In genomic region chr7:54897891-54898290, GRCh38 we compare ENCODE assay signal across 25 cellular contexts.
"Had no signal": no experiment of that assay in that cellular context is flagged by ENCODE, and none has a peak within 500 bp of the region (broad histone marks: within the 10 kb centered on the region; RNA-seq: fewer than 3 reads in every experiment).

No MANE protein-coding gene starts in this region.

- H3K36me3 ChIP-seq: adrenal gland, esophagus squamous epithelium, left lung, neutrophil, pancreas, right atrium auricular region, thyroid gland had no signal

- H3K36me3 Mint-ChIP-seq: activated naive CD8-positive, alpha-beta T cell; stimulated activated naive B cell treated with anti-CD40 and anti-IgM and Interleukin-4, amounts not matched to agents 10 μg/mL and 1 μg/mL and 100 μg/mL, for 72 hours; WTC11 had no signal

- H3K9me3 Mint-ChIP-seq: activated T-cell treated with anti-CD3 and anti-CD28 coated beads, Interleukin-2, amount 50 U/mL, for 24 hours; activated T-helper 17 cell treated with anti-CD3 and anti-CD28 coated beads, Interleukin-2, amount 50 U/mL, for 72 hours; endodermal cell; nephron had no signal

- H3K27ac Mint-ChIP-seq: activated naive CD8-positive, alpha-beta T cell; activated T-cell treated with anti-CD3 and anti-CD28 coated beads, Interleukin-2, amount 50 U/mL, for 24 hours; activated T-helper 17 cell treated with anti-CD3 and anti-CD28 coated beads, Interleukin-2, amount 50 U/mL, for 72 hours; endodermal cell; nephron; stimulated activated naive B cell treated with anti-CD40 and anti-IgM and Interleukin-4, amounts not matched to agents 10 μg/mL and 1 μg/mL and 100 μg/mL, for 72 hours; WTC11 had no signal

- H3K4me3 Mint-ChIP-seq: activated naive CD8-positive, alpha-beta T cell; activated T-cell treated with anti-CD3 and anti-CD28 coated beads, Interleukin-2, amount 50 U/mL, for 24 hours; activated T-helper 17 cell treated with anti-CD3 and anti-CD28 coated beads, Interleukin-2, amount 50 U/mL, for 72 hours; endodermal cell; nephron; stimulated activated naive B cell treated with anti-CD40 and anti-IgM and Interleukin-4, amounts not matched to agents 10 μg/mL and 1 μg/mL and 100 μg/mL, for 72 hours; WTC11 had no signal

- H3K4me1 ChIP-seq: esophagus squamous epithelium, left lung, pancreas, psoas muscle, right atrium auricular region, thyroid gland had no signal

- H3K9me3 ChIP-seq: adrenal gland, esophagus squamous epithelium, left lung, neutrophil, pancreas, psoas muscle, right atrium auricular region, thyroid gland had no signal

- H3K4me1 Mint-ChIP-seq: activated T-helper 17 cell treated with anti-CD3 and anti-CD28 coated beads, Interleukin-2, amount 50 U/mL, for 72 hours; endodermal cell; nephron; stimulated activated naive B cell treated with anti-CD40 and anti-IgM and Interleukin-4, amounts not matched to agents 10 μg/mL and 1 μg/mL and 100 μg/mL, for 72 hours; WTC11 had no signal

- DNase-seq: activated CD8-positive, alpha-beta memory T cell treated with anti-CD3 and anti-CD28 coated beads, Interleukin-2, amount 50 U/mL, for 4 hours; activated naive CD4-positive, alpha-beta T cell; activated T-cell treated with anti-CD3 and anti-CD28 coated beads, Interleukin-2, amount 50 U/mL, for 24 hours; adrenal gland; cerebellar nuclear complex; cortex of kidney; endodermal cell; esophagus squamous epithelium; left lung; mammary epithelial cell; midbrain; pancreas; psoas muscle; stimulated activated CD4-positive, alpha-beta T cell treated with anti-CD3 and anti-CD28 coated beads, Interleukin-2, amount 100 ng/mL, for 48 hours; stimulated activated CD8-positive, alpha-beta memory T cell treated with anti-CD3 and anti-CD28 coated beads, Interleukin-4, amount 100 ng/mL, for 48 hours; stimulated activated naive B cell treated with anti-CD40 and anti-IgM and Interleukin-4, amounts not matched to agents 10 μg/mL and 1 μg/mL and 100 μg/mL, for 72 hours; T-helper 1 cell; thyroid gland had no signal

- H3K27me3 ChIP-seq: adrenal gland, esophagus squamous epithelium, left lung, neutrophil, pancreas, right atrium auricular region, thyroid gland had no signal

- H3K27me3 Mint-ChIP-seq: stimulated activated naive B cell treated with anti-CD40 and anti-IgM and Interleukin-4, amounts not matched to agents 10 μg/mL and 1 μg/mL and 100 μg/mL, for 72 hours had no signal

- H3K4me3 ChIP-seq: adrenal gland, esophagus squamous epithelium, left lung, pancreas, psoas muscle, right atrium auricular region, skin epidermis, thyroid gland had no signal

- H3K27ac ChIP-seq: esophagus squamous epithelium, left lung, neutrophil, pancreas, psoas muscle, right atrium auricular region, thyroid gland had no signal
